ENCODE assay signal across 34 cellular contexts in the genomic region with DNA sequence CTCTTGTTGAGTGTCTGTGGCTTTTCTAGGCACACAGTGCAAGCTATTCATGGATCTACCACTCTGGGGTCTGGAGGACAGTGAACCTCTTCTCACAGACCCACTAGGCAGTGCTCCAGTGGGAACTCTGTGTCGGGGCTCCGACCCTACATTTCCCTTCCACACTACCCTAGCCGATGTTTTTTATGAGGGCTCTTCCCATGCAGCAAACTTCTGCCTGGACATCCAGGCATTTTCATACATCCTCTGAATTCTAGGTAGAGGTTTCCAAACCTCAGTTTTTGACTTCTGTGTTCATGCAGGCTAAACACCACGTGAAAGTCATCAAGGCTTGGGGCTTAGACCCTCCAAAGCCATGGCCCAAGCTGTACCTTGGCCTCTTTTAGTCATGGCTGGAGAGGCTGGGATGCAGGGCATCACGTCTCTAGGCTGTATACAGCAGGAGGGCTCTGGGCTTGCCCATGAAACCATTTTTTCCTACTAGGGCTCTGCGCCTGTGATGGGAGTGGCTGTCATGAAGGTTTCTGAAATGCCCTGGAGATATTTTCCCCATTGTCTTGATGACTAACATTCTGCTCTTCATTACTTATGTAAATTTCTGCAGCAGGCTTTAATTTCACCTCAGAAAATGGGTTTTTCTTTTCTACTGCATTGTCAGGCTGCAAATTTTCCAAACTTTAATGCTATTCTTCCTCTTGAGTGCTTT.
"Had no signal": no experiment of that assay in that cellular context is flagged by ENCODE, and none has a peak within 500 bp of the region (broad histone marks: within the 10 kb centered on the region; RNA-seq: fewer than 3 reads in every experiment).

No MANE protein-coding gene starts in this region.

- H3K27ac ChIP-seq: ascending aorta, breast epithelium, coronary artery, dorsolateral prefrontal cortex, esophagus squamous epithelium, gastroesophageal sphincter, heart right ventricle, hepatocyte, VCaP had no signal

- H3K4me3 Mint-ChIP-seq: activated CD4-positive, alpha-beta memory T cell treated with anti-CD3 and anti-CD28 coated beads, Interleukin-2, amount 10 ng/mL, durations not matched to agents 7 days and 5 days; activated CD4-positive, alpha-beta T cell treated with anti-CD3 and anti-CD28 coated beads, Interleukin-2, amount 10 ng/mL, durations not matched to agents 7 days and 5 days; activated naive CD4-positive, alpha-beta T cell treated with anti-CD3 and anti-CD28 coated beads, Interleukin-2, amount 10 ng/mL, durations not matched to agents 7 days and 5 days; activated naive CD8-positive, alpha-beta T cell treated with anti-CD3 and anti-CD28 coated beads, Interleukin-2, amount 10 ng/mL, durations not matched to agents 7 days and 5 days; activated T-cell treated with anti-CD3 and anti-CD28 coated beads, Interleukin-2, amount 50 U/mL, for 24 hours; activated T-cell treated with anti-CD3 and anti-CD28 coated beads, Interleukin-2, amount 50 U/mL, for 72 hours; brain; central memory CD8-positive, alpha-beta T cell; dendritic cell treated with granulocyte-macrophage colony-stimulating factor and Interleukin-4, amounts not matched to agents 40 ng/mL and 50 ng/mL, for 4 days; endodermal cell; T-helper 17 cell; T-helper 2 cell treated with Interferon-gamma antibody and Interleukin-4, amounts not matched to agents 5 μg/mL and 100 μg/mL, for 36 hours; WTC11 had no signal

- H3K27me3 ChIP-seq: ascending aorta, breast epithelium, dorsolateral prefrontal cortex, esophagus squamous epithelium, gastroesophageal sphincter, heart right ventricle, hepatocyte had no signal

- ATAC-seq: activated naive CD4-positive, alpha-beta T cell treated with anti-CD3 and anti-CD28 coated beads, Interleukin-2, amount 50 U/mL, for 72 hours; activated T-cell treated with anti-CD3 and anti-CD28 coated beads, Interleukin-2, amount 50 U/mL, for 72 hours; gastroesophageal sphincter; heart right ventricle; T-helper 17 cell; WTC11 had no signal

- H3K36me3 Mint-ChIP-seq: activated naive CD4-positive, alpha-beta T cell treated with anti-CD3 and anti-CD28 coated beads, Interleukin-2, amount 10 ng/mL, durations not matched to agents 7 days and 5 days; activated naive CD8-positive, alpha-beta T cell treated with anti-CD3 and anti-CD28 coated beads, Interleukin-2, amount 10 ng/mL, durations not matched to agents 7 days and 5 days had no signal

- H3K4me1 Mint-ChIP-seq: activated CD4-positive, alpha-beta memory T cell treated with anti-CD3 and anti-CD28 coated beads, Interleukin-2, amount 10 ng/mL, durations not matched to agents 7 days and 5 days; activated CD4-positive, alpha-beta T cell treated with anti-CD3 and anti-CD28 coated beads, Interleukin-2, amount 10 ng/mL, durations not matched to agents 7 days and 5 days; activated naive CD4-positive, alpha-beta T cell treated with anti-CD3 and anti-CD28 coated beads, Interleukin-2, amount 10 ng/mL, durations not matched to agents 7 days and 5 days; activated naive CD8-positive, alpha-beta T cell treated with anti-CD3 and anti-CD28 coated beads, Interleukin-2, amount 10 ng/mL, durations not matched to agents 7 days and 5 days; brain; central memory CD8-positive, alpha-beta T cell; T-helper 17 cell had no signal

- H2AFZ ChIP-seq: hepatocyte had no signal

- H3K36me3 ChIP-seq: ascending aorta, breast epithelium, esophagus squamous epithelium, gastroesophageal sphincter, heart right ventricle had no signal

- H3K27me3 Mint-ChIP-seq: activated CD4-positive, alpha-beta memory T cell treated with anti-CD3 and anti-CD28 coated beads, Interleukin-2, amount 10 ng/mL, durations not matched to agents 7 days and 5 days; activated CD4-positive, alpha-beta T cell treated with anti-CD3 and anti-CD28 coated beads, Interleukin-2, amount 10 ng/mL, durations not matched to agents 7 days and 5 days; activated naive CD4-positive, alpha-beta T cell treated with anti-CD3 and anti-CD28 coated beads, Interleukin-2, amount 10 ng/mL, durations not matched to agents 7 days and 5 days; activated naive CD8-positive, alpha-beta T cell treated with anti-CD3 and anti-CD28 coated beads, Interleukin-2, amount 10 ng/mL, durations not matched to agents 7 days and 5 days; dendritic cell treated with granulocyte-macrophage colony-stimulating factor and Interleukin-4, amounts not matched to agents 40 ng/mL and 50 ng/mL, for 4 days had no signal

- H3K4me2 ChIP-seq: hepatocyte had no signal

- DNase-seq: activated CD4-positive, alpha-beta memory T cell treated with anti-CD3 and anti-CD28 coated beads, Interleukin-2, amount 10 ng/mL, durations not matched to agents 7 days and 5 days; activated CD4-positive, alpha-beta T cell treated with anti-CD3 and anti-CD28 coated beads for 1 hour; activated CD4-positive, alpha-beta T cell treated with anti-CD3 and anti-CD28 coated beads for 4 hours; activated CD4-positive, alpha-beta T cell treated with anti-CD3 and anti-CD28 coated beads, Interleukin-2, amount 10 ng/mL, durations not matched to agents 7 days and 5 days; activated CD4-positive, alpha-beta T cell treated with anti-CD3 and anti-CD28 coated beads, Interleukin-2, amount 50 U/mL, for 4 hours; activated CD8-positive, alpha-beta memory T cell treated with anti-CD3 and anti-CD28 coated beads, Interleukin-2, amount 50 U/mL, for 48 hours; activated gamma-delta T cell; activated naive CD4-positive, alpha-beta T cell; activated naive CD4-positive, alpha-beta T cell treated with anti-CD3 and anti-CD28 coated beads, Interleukin-2, amount 10 ng/mL, durations not matched to agents 7 days and 5 days; activated naive CD8-positive, alpha-beta T cell treated with anti-CD3 and anti-CD28 coated beads, Interleukin-2, amount 10 ng/mL, durations not matched to agents 7 days and 5 days; activated T-cell treated with anti-CD3 and anti-CD28 coated beads for 4 hours; activated T-cell treated with anti-CD3 and anti-CD28 coated beads, Interleukin-2, amount 50 U/mL, for 24 hours; activated T-cell treated with anti-CD3 and anti-CD28 coated beads, Interleukin-2, amount 50 U/mL, for 72 hours; dorsolateral prefrontal cortex; effector memory CD4-positive, alpha-beta T cell; endodermal cell; erythroblast; esophagus squamous epithelium; foreskin melanocyte; heart right ventricle; T-helper 1 cell; T-helper 17 cell had no signal

- H3K4me1 ChIP-seq: ascending aorta, breast epithelium, esophagus squamous epithelium, gastroesophageal sphincter had no signal

- H3K27ac Mint-ChIP-seq: activated CD4-positive, alpha-beta memory T cell treated with anti-CD3 and anti-CD28 coated beads, Interleukin-2, amount 10 ng/mL, durations not matched to agents 7 days and 5 days; activated CD4-positive, alpha-beta T cell treated with anti-CD3 and anti-CD28 coated beads, Interleukin-2, amount 10 ng/mL, durations not matched to agents 7 days and 5 days; activated naive CD4-positive, alpha-beta T cell treated with anti-CD3 and anti-CD28 coated beads, Interleukin-2, amount 10 ng/mL, durations not matched to agents 7 days and 5 days; activated naive CD8-positive, alpha-beta T cell treated with anti-CD3 and anti-CD28 coated beads, Interleukin-2, amount 10 ng/mL, durations not matched to agents 7 days and 5 days; activated T-cell treated with anti-CD3 and anti-CD28 coated beads, Interleukin-2, amount 50 U/mL, for 24 hours; activated T-cell treated with anti-CD3 and anti-CD28 coated beads, Interleukin-2, amount 50 U/mL, for 72 hours; brain; dendritic cell treated with granulocyte-macrophage colony-stimulating factor and Interleukin-4, amounts not matched to agents 40 ng/mL and 50 ng/mL, for 4 days; endodermal cell; T-helper 17 cell; T-helper 2 cell treated with Interferon-gamma antibody and Interleukin-4, amounts not matched to agents 5 μg/mL and 100 μg/mL, for 36 hours; WTC11 had no signal

- H3K79me2 ChIP-seq: hepatocyte had no signal

- H3K4me3 ChIP-seq: ascending aorta, breast epithelium, coronary artery, dorsolateral prefrontal cortex, esophagus squamous epithelium, gastroesophageal sphincter, heart right ventricle, hepatocyte had no signal
